ENCODE assay signal across 1 cellular context in genomic region chr9:97923529-97924108, GRCh38.
TF ChIP-seq lines count a peak whose summit lies in the region.

No MANE protein-coding gene starts in this region.

TF ChIP-seq in K562, 482 proteins besides CTCF, POLR2A, EP300 and RAD21 (continued from another document and continues in another):
- TF ChIP-seq ZNF318 (IDR thresholded peaks at IDR 0.05; ENCODE audit: borderline replicate concordance in 1 of 2, low read depth in 1 of 2) (no peak), MBD2 (IDR thresholded peaks at IDR 0.05; ENCODE audit: borderline replicate concordance, low read depth) (no peak), POLR2H (tag; IDR thresholded peaks at IDR 0.05; ENCODE audit: low read depth) (no peak), DMBX1 (CRISPR knock-in tag; IDR thresholded peaks at IDR 0.05; ENCODE audit: borderline replicate concordance) (no peak), BCL6 (CRISPR knock-in tag; IDR thresholded peaks at IDR 0.05) (no peak), GABPB2 (CRISPR knock-in tag; conservative IDR thresholded peaks at IDR 0.05) (no peak), SMAD1 (IDR thresholded peaks at IDR 0.05; ENCODE audit: low read depth, low read length, partially characterized antibody) (no peak), ZBTB40 (IDR thresholded peaks at IDR 0.05) (no peak), ZBTB40 (CRISPR knock-in tag; IDR thresholded peaks at IDR 0.05) (no peak), GTF2E2 (tag; IDR thresholded peaks at IDR 0.05) (no peak; the same call in none of the 2 replicates), IRF1 (CRISPR knock-in tag; IDR thresholded peaks at IDR 0.05; ENCODE audit: borderline replicate concordance) (no peak), CBFB (CRISPR knock-in tag; IDR thresholded peaks at IDR 0.05) (no peak), SLC30A9 (CRISPR knock-in tag; IDR thresholded peaks at IDR 0.05) (no peak), RNF219 (CRISPR knock-in tag; IDR thresholded peaks at IDR 0.05) (no peak), MIER1 (IDR thresholded peaks at IDR 0.05; ENCODE audit: low read depth) (no peak), ZNF655 (CRISPR knock-in tag; IDR thresholded peaks at IDR 0.05) (no peak), ARHGAP35 (IDR thresholded peaks at IDR 0.05; ENCODE audit: partially characterized antibody) (no peak), ZSCAN32 (CRISPR knock-in tag; IDR thresholded peaks at IDR 0.05) (no peak), MNT (conservative IDR thresholded peaks at IDR 0.05) (peak; percentile 84 to 87), MAFK (IDR thresholded peaks at IDR 0.05; ENCODE audit: low read length) (no peak), BDP1 (IDR thresholded peaks at IDR 0.05; ENCODE audit: insufficient read depth, insufficient read length) (no peak), ZNF449 (CRISPR knock-in tag; IDR thresholded peaks at IDR 0.05) (no peak), SMARCA4 (IDR thresholded peaks at IDR 0.05) (0 out of 2 replicates have a peak, but pooled peaks have one; percentile 62), NRF1 (conservative IDR thresholded peaks at IDR 0.05 in 1 of 2, IDR thresholded peaks at IDR 0.05 in 1 of 2) (peak; percentile 59 to 62), POLR2AphosphoS5 (IDR thresholded peaks at IDR 0.05; ENCODE audit: control insufficient read depth, insufficient read depth, low read depth, low read length) (no peak), CREB3L1 (IDR thresholded peaks at IDR 0.05; ENCODE audit: borderline replicate concordance, low read depth) (no peak), NFRKB (IDR thresholded peaks at IDR 0.05; ENCODE audit: low read depth) (peak; percentile 17; the same call in 1 of the 2 replicates)
